In the genomic region with DNA sequence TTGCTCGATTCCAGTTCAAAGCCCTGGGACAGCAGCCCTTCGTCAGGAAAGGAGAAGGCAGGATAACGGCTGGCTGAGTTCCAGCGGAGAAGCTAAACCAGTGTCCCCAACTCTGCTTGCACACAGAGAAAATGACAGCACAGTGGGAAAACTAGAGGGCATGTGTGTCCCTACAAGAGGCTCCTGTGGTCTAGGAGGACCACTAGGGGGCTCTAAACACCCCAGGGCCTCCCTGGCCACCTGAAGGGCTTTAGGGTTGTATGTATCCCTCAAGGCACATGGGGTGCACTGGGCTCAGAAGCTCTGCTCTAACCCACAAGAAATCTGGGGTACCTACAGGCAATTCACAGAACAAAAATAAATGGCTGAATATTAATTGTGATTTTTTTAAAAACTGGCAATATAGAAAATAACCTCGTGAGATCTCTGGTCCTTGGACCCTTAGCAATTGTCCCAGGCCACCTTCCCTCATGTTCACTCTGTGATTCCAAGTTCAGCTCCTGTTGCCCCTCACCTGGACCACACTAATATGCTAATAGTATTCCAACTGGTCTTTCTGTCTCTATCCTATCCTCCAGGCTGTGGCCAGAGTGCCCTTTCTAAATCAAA, we compare ENCODE assay signal across 8 cellular contexts. TPM values are rescaled to one million over a fixed set of nuclear protein-coding genes. Genes with fewer than 3 reads are reported as not detected.
DNase-seq lines count a peak whose midpoint lies in the region; ATAC-seq and TF ChIP-seq lines count a peak whose summit lies in the region.

No MANE protein-coding gene starts in this region.

- peak; percentile 65 for ATAC-seq in HG03175 (IDR thresholded peaks at IDR 0.05; ENCODE audit: unreplicated experiment)
- peak; percentile 42 for ATAC-seq in omental fat pad (ENCODE audit: low FRiP score)
- no peak for ATAC-seq in GM21528 (IDR thresholded peaks at IDR 0.05; ENCODE audit: low FRiP score, unreplicated experiment)

- DNase-seq in SIG-M5 treated with dmso at 0.1 percent for 504 hours (lab: John Stamatoyannopoulos, UW; ENCODE audit: unreplicated experiment) = peak; percentile 36
- DNase-seq in SIG-M5 (lab: John Stamatoyannopoulos, UW) = no peak
- peak in 3 of 5 donors; percentile 14 to 51 (median 27) for DNase-seq in T-helper 1 cell
- no peak for DNase-seq in epithelial cell of proximal tubule (ENCODE audit: low read depth)
- DNase-seq in omental fat pad (ENCODE audit: low spot score) = no peak
- DNase-seq in NOMO-1 treated with dmso at 0.1 percent for 144 hours (lab: John Stamatoyannopoulos, UW; ENCODE audit: unreplicated experiment) = no peak

- no peak overlapping the region for H3K4me3 ChIP-seq in epithelial cell of proximal tubule (ENCODE audit: low read depth, low read length)

- TF ChIP-seq CTCF in epithelial cell of proximal tubule (conservative IDR thresholded peaks at IDR 0.05; ENCODE audit: low read depth, low read length) (peak; percentile 83), omental fat pad (IDR thresholded peaks at IDR 0.05) (no peak)

RNA-seq across cellular contexts. Expression of a gene that starts 17.5 kb away (rescaled TPM):
- 50.5 and 86.9 TPM in 2 replicates for total RNA-seq in epithelial cell of proximal tubule
- total RNA-seq in omental fat pad = 100 to 1,000 TPM in 2 of 4 donors, 10 to 100 TPM in 2; 63.5 to 161 (median 95.1) TPM

Comparison
In these comparisons a context has a peak if more than half of its experiments do, and no peak if none do; other contexts are left out.
1. DNase-seq: peak in SIG-M5 treated with dmso at 0.1 percent for 504 hours (single experiment) and T-helper 1 cell (3 of 5); none in SIG-M5 (single experiment), epithelial cell of proximal tubule (single experiment), omental fat pad (single experiment) and NOMO-1 treated with dmso at 0.1 percent for 144 hours (single experiment).